21 cellular contexts compared by ENCODE assay signal in genomic region chr4:86721412-86721811, GRCh38.
"Had no signal": no experiment of that assay in that cellular context is flagged by ENCODE, and none has a peak within 500 bp of the region (broad histone marks: within the 10 kb centered on the region; RNA-seq: fewer than 3 reads in every experiment).

No MANE protein-coding gene starts in this region.

- H3K27me3 ChIP-seq: colonic mucosa, foreskin keratinocyte, sigmoid colon, suprapubic skin, tibial artery, upper lobe of right lung, vagina had no signal

- H3K36me3 ChIP-seq: colonic mucosa had no signal

- H3K9me3 ChIP-seq: colonic mucosa, psoas muscle, sigmoid colon, suprapubic skin, tibial artery, upper lobe of right lung, vagina had no signal

- H3K4me1 ChIP-seq: colonic mucosa, psoas muscle, sigmoid colon, suprapubic skin, tibial artery, upper lobe of right lung, vagina had no signal

- H3K27me3 Mint-ChIP-seq: naive B cell had no signal

- H3K4me3 Mint-ChIP-seq: endodermal cell, naive B cell, nephron had no signal

- ATAC-seq: foreskin keratinocyte, left colon, psoas muscle, upper lobe of right lung had no signal

- H3K27ac Mint-ChIP-seq: endodermal cell, naive B cell had no signal

- H3K4me1 Mint-ChIP-seq: naive B cell, nephron had no signal

- H3K36me3 Mint-ChIP-seq: naive B cell had no signal

- H3K4me3 ChIP-seq: colonic mucosa, psoas muscle, sigmoid colon, skin epidermis, suprapubic skin, tibial artery, upper lobe of right lung, vagina had no signal

- DNase-seq: colonic mucosa; dermis blood vessel endothelial cell; effector CD4-positive, alpha-beta T cell; endodermal cell; erythroblast; left colon; mesendoderm; naive B cell; occipital lobe; psoas muscle; sigmoid colon; stimulated activated CD4-positive, alpha-beta T cell treated with anti-CD3 and anti-CD28 coated beads, Interleukin-2, amount 100 ng/mL, for 24 hours; stimulated activated CD4-positive, alpha-beta T cell treated with anti-CD3 and anti-CD28 coated beads, Interleukin-4, amount 100 ng/mL, for 4 hours; stimulated activated naive CD4-positive, alpha-beta T cell treated with Interleukin-2 at 50 U/mL for 16 hours; tibial artery; upper lobe of right lung had no signal

- H3K27ac ChIP-seq: colonic mucosa, foreskin keratinocyte, psoas muscle, sigmoid colon, suprapubic skin, tibial artery, upper lobe of right lung, vagina had no signal
